13 cellular contexts compared by ENCODE assay signal in genomic region chr12:85549658-85550057, GRCh38.
DNase-seq lines count a peak whose midpoint lies in the region; ATAC-seq and TF ChIP-seq lines count a peak whose summit lies in the region.
"Had no signal": no experiment of that assay in that cellular context is flagged by ENCODE, and none has a peak within 500 bp of the region (broad histone marks: within the 10 kb centered on the region; RNA-seq: fewer than 3 reads in every experiment).

No MANE protein-coding gene starts in this region.

- peaks cover 2% of the 10 kb centered on the region for H3K27me3 Mint-ChIP-seq in glutamatergic neuron (ENCODE audit: unreplicated experiment)
- H3K27me3 Mint-ChIP-seq: B cell had no signal

- no peak for TF ChIP-seq POLR2A in HCT116 (IDR thresholded peaks at IDR 0.05; ENCODE audit: borderline replicate concordance, extremely low read depth, insufficient read depth, insufficient read length)
- TF ChIP-seq POLR2A in erythroblast (IDR thresholded peaks at IDR 0.05; ENCODE audit: low read length) = no peak

- H3K4me2 ChIP-seq in HCT116 (ENCODE audit: low read length) = no peak overlapping the region
- H3K4me2 ChIP-seq: BLaER1 treated with 17β-estradiol and CSF1 and Interleukin-3, amounts not matched to agents 10 nM and 100 nM had no signal

- no peaks in the 10 kb centered on the region for H3K9me3 ChIP-seq in HCT116 (ENCODE audit: control insufficient read depth in 1 of 2, insufficient read depth in 1 of 2, low read depth in 1 of 2, low read length in 2 of 2)
- H3K9me3 ChIP-seq: BLaER1 treated with 17β-estradiol and CSF1 and Interleukin-3, amounts not matched to agents 10 nM and 100 nM; HAP-1 had no signal

- peak overlapping the region; percentile 69 for H3K27ac Mint-ChIP-seq in glutamatergic neuron (ENCODE audit: unreplicated experiment)
- H3K27ac Mint-ChIP-seq: B cell; CD8-positive, alpha-beta T cell had no signal

- no peaks in the 10 kb centered on the region for H3K27me3 ChIP-seq in HCT116 (ENCODE audit: insufficient read depth, low read length)
- H3K27me3 ChIP-seq: BLaER1 treated with 17β-estradiol and CSF1 and Interleukin-3, amounts not matched to agents 10 nM and 100 nM had no signal

- no peaks in the 10 kb centered on the region for H3K36me3 ChIP-seq in HCT116 (ENCODE audit: control insufficient read depth in 1 of 2, insufficient read depth in 2 of 2, low read length in 2 of 2)
- H3K36me3 ChIP-seq: BLaER1 treated with 17β-estradiol and CSF1 and Interleukin-3, amounts not matched to agents 10 nM and 100 nM; HAP-1 had no signal

- ATAC-seq in HCT116 (no peak), left cardiac atrium (no peak)
- ATAC-seq: CD8-positive, alpha-beta T cell had no signal

- H4K20me1 ChIP-seq in HCT116 (ENCODE audit: insufficient read depth) = no peaks in the 10 kb centered on the region
- H4K20me1 ChIP-seq: BLaER1 treated with 17β-estradiol and CSF1 and Interleukin-3, amounts not matched to agents 10 nM and 100 nM had no signal

- no peak overlapping the region for H3K9ac ChIP-seq in HCT116 (ENCODE audit: low read length)
- H3K9ac ChIP-seq: BLaER1 treated with 17β-estradiol and CSF1 and Interleukin-3, amounts not matched to agents 10 nM and 100 nM had no signal

- H3K4me1 ChIP-seq in HCT116 (ENCODE audit: control insufficient read depth in 1 of 2, insufficient read depth in 2 of 2, low read length in 2 of 2) = no peaks in the 10 kb centered on the region
- H3K4me1 ChIP-seq: HAP-1 had no signal

- no peak overlapping the region for H3K27ac ChIP-seq in HCT116 (ENCODE audit: low read depth, low read length)
- H3K27ac ChIP-seq: 22Rv1; BLaER1 treated with 17β-estradiol and CSF1 and Interleukin-3, amounts not matched to agents 10 nM and 100 nM had no signal

- no TSS peak for BruUV-seq in HCT116 (replicated peaks; lab: Mats Ljungman, UMichigan)

- DNase-seq in DMS53 (lab: John Stamatoyannopoulos, UW) = peak; percentile 31
- no peak for DNase-seq in DMS53 treated with DMSO at 0.1 percent for 48 hours (lab: John Stamatoyannopoulos, UW; ENCODE audit: unreplicated experiment)
- no peak for DNase-seq in HCT116 (ENCODE audit: low read depth, low spot score)
- no peak for DNase-seq in glutamatergic neuron
- DNase-seq in erythroblast (lab: John Stamatoyannopoulos, UW) = no peak
- no peak for DNase-seq in AML-193 (lab: John Stamatoyannopoulos, UW)
- DNase-seq in left cardiac atrium = no peak
- DNase-seq: Calu3; CD8-positive, alpha-beta T cell had no signal

- CTCF ChIA-PET in HCT116 (lab: Charles Lee) = no interaction called here

- RAD21 ChIA-PET in HCT116 (lab: Charles Lee; ENCODE audit: low non-redundant PET in 1 of 2, low total read pairs in 2 of 2, uncharacterized antibody in 2 of 2, unreplicated experiment in 2 of 2) = no interaction called here

- TF ChIP-seq CTCF in HCT116 (IDR thresholded peaks at IDR 0.05 in 2 of 3, conservative IDR thresholded peaks at IDR 0.05 in 1 of 3; ENCODE audit: borderline replicate concordance in 1 of 3, insufficient read depth in 1 of 3, low read depth in 2 of 3, low read length in 2 of 3) (no peak), glutamatergic neuron (IDR thresholded peaks at IDR 0.05; ENCODE audit: partially characterized antibody, unreplicated experiment) (no peak)

- POLR2A ChIA-PET in HCT116 (lab: Charles Lee) = no interaction called here

- no peaks in the 10 kb centered on the region for H3K9me3 Mint-ChIP-seq in glutamatergic neuron (ENCODE audit: unreplicated experiment)
- H3K9me3 Mint-ChIP-seq: CD8-positive, alpha-beta T cell had no signal

- H3K4me1 Mint-ChIP-seq in glutamatergic neuron (ENCODE audit: low read depth, unreplicated experiment) = peaks cover 18% of the 10 kb centered on the region
- H3K4me1 Mint-ChIP-seq: B cell had no signal

- H3K36me3 Mint-ChIP-seq in glutamatergic neuron (ENCODE audit: unreplicated experiment) = no peaks in the 10 kb centered on the region
- H3K36me3 Mint-ChIP-seq: CD8-positive, alpha-beta T cell had no signal

- no peak for TF ChIP-seq RAD21 in HCT116 (IDR thresholded peaks at IDR 0.05; ENCODE audit: low read depth)

- H2AFZ ChIP-seq in HCT116 (ENCODE audit: low read depth, low read length, poor library complexity, severe bottlenecking) = peak overlapping the region; percentile 2

- no peaks in the 10 kb centered on the region for H3K79me2 ChIP-seq in HCT116 (ENCODE audit: insufficient read depth, low read length)

- no peak overlapping the region for H3K4me3 Mint-ChIP-seq in glutamatergic neuron (ENCODE audit: unreplicated experiment)
- H3K4me3 Mint-ChIP-seq: B cell; CD8-positive, alpha-beta T cell had no signal

- no peaks in the 10 kb centered on the region for H3K9me2 ChIP-seq in HCT116 (ENCODE audit: insufficient read depth)

- intact Hi-C loops in HCT116 (cut with micrococcal nuclease) (no loop called here), left cardiac atrium (cut with DNase I) (no loop called here)

- H3K4me3 ChIP-seq in HCT116 (replicated peaks in 1 of 2; ENCODE audit: low read depth in 1 of 2, low read length in 2 of 2) = no peak overlapping the region
- H3K4me3 ChIP-seq: BLaER1 treated with 17β-estradiol and CSF1 and Interleukin-3, amounts not matched to agents 10 nM and 100 nM; HAP-1 had no signal

TF ChIP-seq in HCT116, 20 proteins besides CTCF, POLR2A, EP300 and RAD21:
- TF ChIP-seq SP1 (IDR thresholded peaks at IDR 0.05; ENCODE audit: low read depth) (no peak), JUND (IDR thresholded peaks at IDR 0.05) (no peak), EZH2 (IDR thresholded peaks at IDR 0.05) (no peak)
